2 cellular contexts compared by ENCODE assay signal in the genomic region with DNA sequence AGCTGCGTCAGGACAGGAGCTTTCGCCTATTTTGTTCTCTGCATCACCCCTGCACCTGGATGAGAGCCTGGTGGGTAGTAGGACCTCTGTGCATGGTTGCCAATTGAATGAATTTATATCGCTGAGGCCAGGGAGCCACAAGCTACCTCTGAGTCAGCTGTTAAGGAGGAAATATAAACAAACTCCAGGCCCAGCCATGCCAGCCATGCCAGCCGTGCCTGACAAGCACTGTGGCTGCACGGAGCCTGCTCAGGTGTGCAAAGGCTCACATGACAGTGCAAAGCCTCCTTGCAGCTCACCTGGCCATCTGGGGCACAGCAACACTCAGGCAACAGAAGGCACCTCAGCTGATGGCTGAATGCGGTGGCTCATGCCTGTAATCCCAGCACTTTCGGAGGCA.
TF ChIP-seq lines count a peak whose summit lies in the region.

No MANE protein-coding gene starts in this region.

TF ChIP-seq in Ishikawa, 13 proteins besides CTCF, POLR2A, EP300 and RAD21:
- TF ChIP-seq YY1 (IDR thresholded peaks at IDR 0.05; ENCODE audit: low read depth) (no peak), ZBTB7A (IDR thresholded peaks at IDR 0.05; ENCODE audit: low read depth) (no peak), TAF1 (IDR thresholded peaks at IDR 0.05; ENCODE audit: low read depth) (no peak), CEBPB (IDR thresholded peaks at IDR 0.05) (no peak)
- TF ChIP-seq, protein P1, sequence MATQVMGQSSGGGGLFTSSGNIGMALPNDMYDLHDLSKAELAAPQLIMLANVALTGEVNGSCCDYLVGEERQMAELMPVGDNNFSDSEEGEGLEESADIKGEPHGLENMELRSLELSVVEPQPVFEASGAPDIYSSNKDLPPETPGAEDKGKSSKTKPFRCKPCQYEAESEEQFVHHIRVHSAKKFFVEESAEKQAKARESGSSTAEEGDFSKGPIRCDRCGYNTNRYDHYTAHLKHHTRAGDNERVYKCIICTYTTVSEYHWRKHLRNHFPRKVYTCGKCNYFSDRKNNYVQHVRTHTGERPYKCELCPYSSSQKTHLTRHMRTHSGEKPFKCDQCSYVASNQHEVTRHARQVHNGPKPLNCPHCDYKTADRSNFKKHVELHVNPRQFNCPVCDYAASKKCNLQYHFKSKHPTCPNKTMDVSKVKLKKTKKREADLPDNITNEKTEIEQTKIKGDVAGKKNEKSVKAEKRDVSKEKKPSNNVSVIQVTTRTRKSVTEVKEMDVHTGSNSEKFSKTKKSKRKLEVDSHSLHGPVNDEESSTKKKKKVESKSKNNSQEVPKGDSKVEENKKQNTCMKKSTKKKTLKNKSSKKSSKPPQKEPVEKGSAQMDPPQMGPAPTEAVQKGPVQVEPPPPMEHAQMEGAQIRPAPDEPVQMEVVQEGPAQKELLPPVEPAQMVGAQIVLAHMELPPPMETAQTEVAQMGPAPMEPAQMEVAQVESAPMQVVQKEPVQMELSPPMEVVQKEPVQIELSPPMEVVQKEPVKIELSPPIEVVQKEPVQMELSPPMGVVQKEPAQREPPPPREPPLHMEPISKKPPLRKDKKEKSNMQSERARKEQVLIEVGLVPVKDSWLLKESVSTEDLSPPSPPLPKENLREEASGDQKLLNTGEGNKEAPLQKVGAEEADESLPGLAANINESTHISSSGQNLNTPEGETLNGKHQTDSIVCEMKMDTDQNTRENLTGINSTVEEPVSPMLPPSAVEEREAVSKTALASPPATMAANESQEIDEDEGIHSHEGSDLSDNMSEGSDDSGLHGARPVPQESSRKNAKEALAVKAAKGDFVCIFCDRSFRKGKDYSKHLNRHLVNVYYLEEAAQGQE (IDR thresholded peaks at IDR 0.05; ENCODE audit: low read depth) = no peak
- TF ChIP-seq, protein P2, sequence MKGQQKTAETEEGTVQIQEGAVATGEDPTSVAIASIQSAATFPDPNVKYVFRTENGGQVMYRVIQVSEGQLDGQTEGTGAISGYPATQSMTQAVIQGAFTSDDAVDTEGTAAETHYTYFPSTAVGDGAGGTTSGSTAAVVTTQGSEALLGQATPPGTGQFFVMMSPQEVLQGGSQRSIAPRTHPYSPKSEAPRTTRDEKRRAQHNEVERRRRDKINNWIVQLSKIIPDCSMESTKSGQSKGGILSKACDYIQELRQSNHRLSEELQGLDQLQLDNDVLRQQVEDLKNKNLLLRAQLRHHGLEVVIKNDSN (IDR thresholded peaks at IDR 0.05) = peak; percentile 34; the same call in 1 of the 2 replicates

TF ChIP-seq in K562, 482 proteins besides CTCF, POLR2A, EP300 and RAD21:
- no peak for TF ChIP-seq RB1 (IDR thresholded peaks at IDR 0.05; ENCODE audit: low read depth)
- TF ChIP-seq PHB2 (IDR thresholded peaks at IDR 0.05; ENCODE audit: low read depth) = no peak
- TF ChIP-seq SNIP1 (IDR thresholded peaks at IDR 0.05; ENCODE audit: low read depth) = no peak
- no peak for TF ChIP-seq POLR2H (tag; IDR thresholded peaks at IDR 0.05; ENCODE audit: low read depth)
- TF ChIP-seq, protein P3, sequence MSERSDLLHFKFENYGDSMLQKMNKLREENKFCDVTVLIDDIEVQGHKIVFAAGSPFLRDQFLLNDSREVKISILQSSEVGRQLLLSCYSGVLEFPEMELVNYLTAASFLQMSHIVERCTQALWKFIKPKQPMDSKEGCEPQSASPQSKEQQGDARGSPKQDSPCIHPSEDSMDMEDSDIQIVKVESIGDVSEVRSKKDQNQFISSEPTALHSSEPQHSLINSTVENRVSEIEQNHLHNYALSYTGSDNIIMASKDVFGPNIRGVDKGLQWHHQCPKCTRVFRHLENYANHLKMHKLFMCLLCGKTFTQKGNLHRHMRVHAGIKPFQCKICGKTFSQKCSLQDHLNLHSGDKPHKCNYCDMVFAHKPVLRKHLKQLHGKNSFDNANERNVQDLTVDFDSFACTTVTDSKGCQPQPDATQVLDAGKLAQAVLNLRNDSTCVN (CRISPR knock-in tag; IDR thresholded peaks at IDR 0.05) = no peak
